Comparison of ENCODE assay signal across 1 cellular context in the genomic region with DNA sequence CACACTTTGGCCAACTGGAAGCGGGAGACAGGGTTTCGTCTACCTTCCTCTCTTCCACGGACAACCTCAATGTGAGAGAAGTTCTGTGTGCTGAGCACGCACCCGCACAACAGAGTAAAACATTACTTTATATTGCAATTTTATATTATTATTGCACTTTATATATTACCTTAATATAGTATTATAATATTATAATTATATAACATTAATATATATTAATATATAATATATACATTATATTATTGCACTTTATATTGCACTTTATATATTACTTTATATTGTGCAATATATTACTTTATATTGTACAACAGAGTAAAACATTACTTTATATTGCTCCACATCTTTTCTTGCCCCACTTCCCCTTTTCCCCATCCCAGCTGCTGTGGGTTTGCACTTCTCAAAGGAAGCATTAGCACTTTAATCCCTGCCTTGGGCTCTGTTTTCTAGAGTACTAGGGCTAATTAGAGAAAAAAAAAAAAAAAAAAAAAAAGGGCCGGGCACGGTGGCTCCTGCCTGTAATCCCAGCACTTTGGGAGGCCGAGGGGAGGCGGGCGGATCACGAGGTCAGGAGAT.
TF ChIP-seq lines count a peak whose summit lies in the region.

No MANE protein-coding gene starts in this region.

TF ChIP-seq in HepG2, 621 proteins besides CTCF, POLR2A, EP300 and RAD21:
- TF ChIP-seq ZFYVE20 (CRISPR knock-in tag; IDR thresholded peaks at IDR 0.05; ENCODE audit: borderline replicate concordance, low read depth), result no peak
- no peak for TF ChIP-seq ZNF737 (CRISPR knock-in tag; IDR thresholded peaks at IDR 0.05; ENCODE audit: borderline replicate concordance)
- TF ChIP-seq RBAK (CRISPR knock-in tag; IDR thresholded peaks at IDR 0.05), result no peak
- TF ChIP-seq NR3C1 (CRISPR knock-in tag; IDR thresholded peaks at IDR 0.05), result no peak
- TF ChIP-seq, protein P1, sequence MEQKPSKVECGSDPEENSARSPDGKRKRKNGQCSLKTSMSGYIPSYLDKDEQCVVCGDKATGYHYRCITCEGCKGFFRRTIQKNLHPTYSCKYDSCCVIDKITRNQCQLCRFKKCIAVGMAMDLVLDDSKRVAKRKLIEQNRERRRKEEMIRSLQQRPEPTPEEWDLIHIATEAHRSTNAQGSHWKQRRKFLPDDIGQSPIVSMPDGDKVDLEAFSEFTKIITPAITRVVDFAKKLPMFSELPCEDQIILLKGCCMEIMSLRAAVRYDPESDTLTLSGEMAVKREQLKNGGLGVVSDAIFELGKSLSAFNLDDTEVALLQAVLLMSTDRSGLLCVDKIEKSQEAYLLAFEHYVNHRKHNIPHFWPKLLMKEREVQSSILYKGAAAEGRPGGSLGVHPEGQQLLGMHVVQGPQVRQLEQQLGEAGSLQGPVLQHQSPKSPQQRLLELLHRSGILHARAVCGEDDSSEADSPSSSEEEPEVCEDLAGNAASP (CRISPR knock-in tag; IDR thresholded peaks at IDR 0.05; ENCODE audit: borderline replicate concordance), result no peak
- no peak for TF ChIP-seq NR2F6 (IDR thresholded peaks at IDR 0.05)
- TF ChIP-seq NR2F6 (CRISPR knock-in tag; IDR thresholded peaks at IDR 0.05), result no peak
- TF ChIP-seq POGZ (CRISPR knock-in tag; IDR thresholded peaks at IDR 0.05), result no peak
- TF ChIP-seq, protein P2, sequence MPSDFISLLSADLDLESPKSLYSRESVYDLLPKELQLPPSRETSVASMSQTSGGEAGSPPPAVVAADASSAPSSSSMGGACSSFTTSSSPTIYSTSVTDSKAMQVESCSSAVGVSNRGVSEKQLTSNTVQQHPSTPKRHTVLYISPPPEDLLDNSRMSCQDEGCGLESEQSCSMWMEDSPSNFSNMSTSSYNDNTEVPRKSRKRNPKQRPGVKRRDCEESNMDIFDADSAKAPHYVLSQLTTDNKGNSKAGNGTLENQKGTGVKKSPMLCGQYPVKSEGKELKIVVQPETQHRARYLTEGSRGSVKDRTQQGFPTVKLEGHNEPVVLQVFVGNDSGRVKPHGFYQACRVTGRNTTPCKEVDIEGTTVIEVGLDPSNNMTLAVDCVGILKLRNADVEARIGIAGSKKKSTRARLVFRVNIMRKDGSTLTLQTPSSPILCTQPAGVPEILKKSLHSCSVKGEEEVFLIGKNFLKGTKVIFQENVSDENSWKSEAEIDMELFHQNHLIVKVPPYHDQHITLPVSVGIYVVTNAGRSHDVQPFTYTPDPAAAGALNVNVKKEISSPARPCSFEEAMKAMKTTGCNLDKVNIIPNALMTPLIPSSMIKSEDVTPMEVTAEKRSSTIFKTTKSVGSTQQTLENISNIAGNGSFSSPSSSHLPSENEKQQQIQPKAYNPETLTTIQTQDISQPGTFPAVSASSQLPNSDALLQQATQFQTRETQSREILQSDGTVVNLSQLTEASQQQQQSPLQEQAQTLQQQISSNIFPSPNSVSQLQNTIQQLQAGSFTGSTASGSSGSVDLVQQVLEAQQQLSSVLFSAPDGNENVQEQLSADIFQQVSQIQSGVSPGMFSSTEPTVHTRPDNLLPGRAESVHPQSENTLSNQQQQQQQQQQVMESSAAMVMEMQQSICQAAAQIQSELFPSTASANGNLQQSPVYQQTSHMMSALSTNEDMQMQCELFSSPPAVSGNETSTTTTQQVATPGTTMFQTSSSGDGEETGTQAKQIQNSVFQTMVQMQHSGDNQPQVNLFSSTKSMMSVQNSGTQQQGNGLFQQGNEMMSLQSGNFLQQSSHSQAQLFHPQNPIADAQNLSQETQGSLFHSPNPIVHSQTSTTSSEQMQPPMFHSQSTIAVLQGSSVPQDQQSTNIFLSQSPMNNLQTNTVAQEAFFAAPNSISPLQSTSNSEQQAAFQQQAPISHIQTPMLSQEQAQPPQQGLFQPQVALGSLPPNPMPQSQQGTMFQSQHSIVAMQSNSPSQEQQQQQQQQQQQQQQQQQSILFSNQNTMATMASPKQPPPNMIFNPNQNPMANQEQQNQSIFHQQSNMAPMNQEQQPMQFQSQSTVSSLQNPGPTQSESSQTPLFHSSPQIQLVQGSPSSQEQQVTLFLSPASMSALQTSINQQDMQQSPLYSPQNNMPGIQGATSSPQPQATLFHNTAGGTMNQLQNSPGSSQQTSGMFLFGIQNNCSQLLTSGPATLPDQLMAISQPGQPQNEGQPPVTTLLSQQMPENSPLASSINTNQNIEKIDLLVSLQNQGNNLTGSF (CRISPR knock-in tag; IDR thresholded peaks at IDR 0.05), result no peak
- no peak for TF ChIP-seq JUND (CRISPR knock-in tag; IDR thresholded peaks at IDR 0.05)
- no peak for TF ChIP-seq ZNF564 (CRISPR knock-in tag; IDR thresholded peaks at IDR 0.05)
- TF ChIP-seq, protein P3, sequence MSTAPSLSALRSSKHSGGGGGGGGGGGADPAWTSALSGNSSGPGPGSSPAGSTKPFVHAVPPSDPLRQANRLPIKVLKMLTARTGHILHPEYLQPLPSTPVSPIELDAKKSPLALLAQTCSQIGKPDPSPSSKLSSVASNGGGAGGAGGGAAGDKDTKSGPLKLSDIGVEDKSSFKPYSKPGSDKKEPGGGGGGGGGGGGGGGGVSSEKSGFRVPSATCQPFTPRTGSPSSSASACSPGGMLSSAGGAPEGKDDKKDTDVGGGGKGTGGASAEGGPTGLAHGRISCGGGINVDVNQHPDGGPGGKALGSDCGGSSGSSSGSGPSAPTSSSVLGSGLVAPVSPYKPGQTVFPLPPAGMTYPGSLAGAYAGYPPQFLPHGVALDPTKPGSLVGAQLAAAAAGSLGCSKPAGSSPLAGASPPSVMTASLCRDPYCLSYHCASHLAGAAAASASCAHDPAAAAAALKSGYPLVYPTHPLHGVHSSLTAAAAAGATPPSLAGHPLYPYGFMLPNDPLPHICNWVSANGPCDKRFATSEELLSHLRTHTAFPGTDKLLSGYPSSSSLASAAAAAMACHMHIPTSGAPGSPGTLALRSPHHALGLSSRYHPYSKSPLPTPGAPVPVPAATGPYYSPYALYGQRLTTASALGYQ (CRISPR knock-in tag; IDR thresholded peaks at IDR 0.05), result no peak
- no peak for TF ChIP-seq CC2D1A (CRISPR knock-in tag; IDR thresholded peaks at IDR 0.05)
- no peak for TF ChIP-seq ARID2 (CRISPR knock-in tag; IDR thresholded peaks at IDR 0.05; ENCODE audit: borderline replicate concordance)
- TF ChIP-seq ZNF460 (CRISPR knock-in tag; IDR thresholded peaks at IDR 0.05; ENCODE audit: borderline replicate concordance), result no peak
- TF ChIP-seq MBNL3 (CRISPR knock-in tag; conservative IDR thresholded peaks at IDR 0.05), result no peak
- TF ChIP-seq SNAPC2 (CRISPR knock-in tag; IDR thresholded peaks at IDR 0.05), result no peak
